In genomic region chr9:27341545-27342294, GRCh38 we compare ENCODE assay signal across 21 cellular contexts. TPM values are rescaled to one million over a fixed set of nuclear protein-coding genes. Genes with fewer than 3 reads are reported as not detected.
DNase-seq lines count a peak whose midpoint lies in the region; ATAC-seq, FAIRE-seq and TF ChIP-seq lines count a peak whose summit lies in the region.
"Had no signal": no experiment of that assay in that cellular context is flagged by ENCODE, and none has a peak within 500 bp of the region (broad histone marks: within the 10 kb centered on the region; RNA-seq: fewer than 3 reads in every experiment).

No MANE protein-coding gene starts in this region.

- BruUV-seq in mammary epithelial cell (replicated peaks; lab: Mats Ljungman, UMichigan): no TSS peak

- no peaks in the 10 kb centered on the region for H3K9me3 Mint-ChIP-seq in stimulated activated memory B cell treated with anti-CD40 and anti-IgM and Interleukin-4, amounts not matched to agents 10 μg/mL and 1 μg/mL and 100 μg/mL, for 72 hours

- H3K27me3 Mint-ChIP-seq in stimulated activated memory B cell treated with anti-CD40 and anti-IgM and Interleukin-4, amounts not matched to agents 10 μg/mL and 1 μg/mL and 100 μg/mL, for 72 hours: no peaks in the 10 kb centered on the region

- intact Hi-C loops in mammary epithelial cell (cut with micrococcal nuclease): no loop called here

- H3K79me2 ChIP-seq in mammary epithelial cell (ENCODE audit: insufficient read depth, low read length): peaks cover 9% of the 10 kb centered on the region
- H3K79me2 ChIP-seq: parathyroid adenoma had no signal

- H3K4me1 ChIP-seq in mammary epithelial cell (ENCODE audit: insufficient read depth, low read length) (peaks cover 15% of the 10 kb centered on the region), mesodermal cell (ENCODE audit: control insufficient read depth, insufficient read depth, low read length, poor library complexity, severe bottlenecking) (peaks cover 4% of the 10 kb centered on the region)
- H3K4me1 ChIP-seq: parathyroid adenoma had no signal

- H4K20me1 ChIP-seq in mammary epithelial cell (ENCODE audit: insufficient read depth, low read length): no peaks in the 10 kb centered on the region

- 57% methylated on average over 4 of the region's 9 CpGs for WGBS in mammary epithelial cell (ENCODE audit: low coverage, missing lambda C conversion rate)
- WGBS in mesodermal cell (ENCODE audit: insufficient coverage in 2 of 2), 2 experiments: 89 to 98% methylated on average over 6 to 9 of the region's 9 CpGs

- H2AFZ ChIP-seq in mammary epithelial cell (ENCODE audit: low read depth, low read length): peak overlapping the region; percentile 22
- H2AFZ ChIP-seq: parathyroid adenoma, PC-9 had no signal

- H3K9me3 ChIP-seq in mammary epithelial cell (replicated peaks; ENCODE audit: insufficient read depth, low read length): no peaks in the 10 kb centered on the region
- no peaks in the 10 kb centered on the region for H3K9me3 ChIP-seq in mesodermal cell (ENCODE audit: control insufficient read depth, low read length)
- no peaks in the 10 kb centered on the region for H3K9me3 ChIP-seq in MG63

- peak; percentile 87 for DNase-seq in CD1c-positive myeloid dendritic cell (ENCODE audit: extremely low spot score)
- DNase-seq in mammary epithelial cell: no peak
- no peak for DNase-seq in activated naive CD4-positive, alpha-beta T cell (lab: John Stamatoyannopoulos, UW)
- DNase-seq in MG63: no peak
- no peak for DNase-seq in HTR-8/SVneo (ENCODE audit: insufficient read length, low spot score)
- no peak for DNase-seq in NCI-H1694 treated with DMSO at 0.1 percent for 48 hours (lab: John Stamatoyannopoulos, UW)
- DNase-seq: activated gamma-delta T cell, Kasumi-1, NCI-H2029, NCI-H526, PC-9 had no signal

- in situ Hi-C loops in mammary epithelial cell (cut with MboI; ENCODE audit: low sequenced_read_pairs in 2 of 2): loop anchor here in 1 of 2 donors (25.0 kb wide), 1 partner anchor 371 kb away; no protein-coding TSS in a partner anchor

- H3K36me3 ChIP-seq in mammary epithelial cell (ENCODE audit: insufficient read depth, low read length) (no peaks in the 10 kb centered on the region), mesodermal cell (ENCODE audit: control insufficient read depth, insufficient read depth, low read length) (no peaks in the 10 kb centered on the region), MG63 (no peaks in the 10 kb centered on the region)

- ATAC-seq in stimulated activated memory B cell treated with anti-CD40 and anti-IgM and Interleukin-4, amounts not matched to agents 10 μg/mL and 1 μg/mL and 100 μg/mL, for 72 hours: peak; percentile 81

- H3K36me3 Mint-ChIP-seq in stimulated activated memory B cell treated with anti-CD40 and anti-IgM and Interleukin-4, amounts not matched to agents 10 μg/mL and 1 μg/mL and 100 μg/mL, for 72 hours: no peaks in the 10 kb centered on the region

- H3K4me3 Mint-ChIP-seq in stimulated activated memory B cell treated with anti-CD40 and anti-IgM and Interleukin-4, amounts not matched to agents 10 μg/mL and 1 μg/mL and 100 μg/mL, for 72 hours: no peak overlapping the region

- H3K27ac ChIP-seq in mammary epithelial cell (ENCODE audit: insufficient read depth, low read depth, low read length) (no peak overlapping the region), mesodermal cell (ENCODE audit: low read depth, low read length, severe bottlenecking) (peak overlapping the region; percentile 17)
- H3K27ac ChIP-seq: parathyroid adenoma, PC-9, VCaP had no signal

- CTCF ChIA-PET in mammary epithelial cell (lab: Charles Lee; ENCODE audit: low non-redundant PET): interaction anchor here (0.6 kb wide), 1 partner anchor 9 kb away, joined by 8 read pairs; no protein-coding TSS in a partner anchor

- peak overlapping the region; percentile 15 for H3K27ac Mint-ChIP-seq in stimulated activated memory B cell treated with anti-CD40 and anti-IgM and Interleukin-4, amounts not matched to agents 10 μg/mL and 1 μg/mL and 100 μg/mL, for 72 hours

- H3K4me2 ChIP-seq in mammary epithelial cell (ENCODE audit: insufficient read depth, low read depth, low read length): no peak overlapping the region
- H3K4me2 ChIP-seq: PC-9 had no signal

- TF ChIP-seq CTCF in mammary epithelial cell (conservative IDR thresholded peaks at IDR 0.05 in 1 of 2, IDR thresholded peaks at IDR 0.05 in 1 of 2; ENCODE audit: extremely low read depth in 1 of 2, insufficient read depth in 1 of 2, low read depth in 1 of 2, low read length in 2 of 2): no peak

- dilution Hi-C loops in mammary epithelial cell (cut with HindIII; ENCODE audit: low sequenced_read_pairs): no loop called here

- H3K4me3 ChIP-seq in mammary epithelial cell (replicated peaks in 1 of 3; ENCODE audit: insufficient read depth in 1 of 3, low read depth in 2 of 3, low read length in 3 of 3): no peak overlapping the region
- no peak overlapping the region for H3K4me3 ChIP-seq in mesodermal cell (ENCODE audit: extremely low read depth, insufficient read depth, low read length, poor library complexity, severe bottlenecking)
- no peak overlapping the region for H3K4me3 ChIP-seq in MG63
- H3K4me3 ChIP-seq: PC-9 had no signal

- FAIRE-seq in HTR-8/SVneo (lab: Jason Lieb, UNC): no peak
- FAIRE-seq: frontal cortex, GM18507, GM19239 had no signal

- peaks cover 22% of the 10 kb centered on the region for H3K4me1 Mint-ChIP-seq in stimulated activated memory B cell treated with anti-CD40 and anti-IgM and Interleukin-4, amounts not matched to agents 10 μg/mL and 1 μg/mL and 100 μg/mL, for 72 hours

- H3K9ac ChIP-seq in mammary epithelial cell (ENCODE audit: insufficient read depth, low read length): no peak overlapping the region
- H3K9ac ChIP-seq: parathyroid adenoma had no signal

- H3K27me3 ChIP-seq in mammary epithelial cell (ENCODE audit: insufficient read depth, low read length): no peaks in the 10 kb centered on the region
- H3K27me3 ChIP-seq in MG63: no peaks in the 10 kb centered on the region

RNA-seq across cellular contexts. Expression of gene EQTN, which starts 44.8 kb away (rescaled TPM):
- not detected for total RNA-seq in mammary epithelial cell
- polyA plus RNA-seq in mammary epithelial cell: not detected
- not detected for polyA minus RNA-seq in mammary epithelial cell
- 0.48 TPM for polyA plus RNA-seq in mesodermal cell (2013, experiment 1 of 2)
- polyA plus RNA-seq in mesodermal cell (2013, experiment 2 of 2): not detected
- not detected in 2 replicates for total RNA-seq in MG63 (2014; rRNA removed; shearing (Covaris generic); ENCODE audit: low replicate concordance)
- total RNA-seq: activated CD8-positive, alpha-beta memory T cell treated with anti-CD3 and anti-CD28 coated beads for 36 hours; mesenteric fat pad; PC-9 had no signal
- polyA plus RNA-seq: AG04450 had no signal
